In genomic region chrX:123756320-123756719, GRCh38 we compare ENCODE assay signal across 16 cellular contexts. TPM values are rescaled to one million over a fixed set of nuclear protein-coding genes. Genes with fewer than 3 reads are reported as not detected.
DNase-seq lines count a peak whose midpoint lies in the region; ATAC-seq and TF ChIP-seq lines count a peak whose summit lies in the region.
"Had no signal": no experiment of that assay in that cellular context is flagged by ENCODE, and none has a peak within 500 bp of the region (broad histone marks: within the 10 kb centered on the region; RNA-seq: fewer than 3 reads in every experiment).

No MANE protein-coding gene starts in this region.

- no peak overlapping the region for H3T11ph ChIP-seq in H9 (ENCODE audit: low read length)

- H4K91ac ChIP-seq in H9 (ENCODE audit: insufficient read length, low read depth, low read length) (no peak overlapping the region), neuronal stem cell (ENCODE audit: low read depth, low read length, poor library complexity) (no peak overlapping the region)

- H3K23ac ChIP-seq in H9 (ENCODE audit: insufficient read length, low read depth, low read length) (no peak overlapping the region), neuronal stem cell (ENCODE audit: low read depth, low read length, poor library complexity) (no peak overlapping the region)

- no peak overlapping the region for H2AFZ ChIP-seq in H9 (ENCODE audit: low read length)
- no peak overlapping the region for H2AFZ ChIP-seq in neuronal stem cell (ENCODE audit: low read length)

- intact Hi-C loops in psoas muscle (cut with DNase I), result no loop called here

- H3K4me3 ChIP-seq in psoas muscle (no peak overlapping the region), neuronal stem cell (ENCODE audit: low read length in 2 of 2) (no peak overlapping the region)

- H2BK5ac ChIP-seq in H9 (ENCODE audit: insufficient read length, low read length), result no peak overlapping the region
- no peak overlapping the region for H2BK5ac ChIP-seq in neuronal stem cell (ENCODE audit: low read length)

- no peak overlapping the region for H3K14ac ChIP-seq in H9 (ENCODE audit: insufficient read depth, low read length)
- H3K14ac ChIP-seq in neuronal stem cell (ENCODE audit: low read length), result no peak overlapping the region

- H2BK15ac ChIP-seq in H9 (ENCODE audit: low read depth, low read length) (no peak overlapping the region), neuronal stem cell (ENCODE audit: low read length) (no peak overlapping the region)

- H2BK120ac ChIP-seq in H9 (ENCODE audit: low read depth, low read length, poor library complexity, severe bottlenecking) (no peak overlapping the region), neuronal stem cell (ENCODE audit: low read depth, low read length) (no peak overlapping the region)

- DNase-seq in AG20443 (ENCODE audit: low spot score), result peak; percentile 57
- DNase-seq in NCI-H82 (lab: John Stamatoyannopoulos, UW), result peak; percentile 75
- peak; percentile 46 for DNase-seq in fibroblast of gingiva (ENCODE audit: low read depth)
- DNase-seq in psoas muscle, result no peak
- DNase-seq in H9, result no peak
- no peak for DNase-seq in HK-2 (ENCODE audit: unreplicated experiment)
- DNase-seq in NCI-H1694 treated with DMSO at 0.1 percent for 48 hours (lab: John Stamatoyannopoulos, UW), result no peak
- DNase-seq in neuronal stem cell (ENCODE audit: low spot score), result no peak
- DNase-seq: activated CD8-positive, alpha-beta memory T cell treated with anti-CD3 and anti-CD28 coated beads for 24 hours; endodermal cell; NCI-H1930; NCI-H446; SHP77 treated with DMSO at 0.1 percent for 48 hours; stimulated activated naive CD8-positive, alpha-beta T cell treated with anti-CD3 and anti-CD28 coated beads, Interleukin-15, amount 100 ng/mL, for 72 hours had no signal

- H2BK12ac ChIP-seq in H9 (ENCODE audit: insufficient read length, low read depth, low read length) (no peak overlapping the region), neuronal stem cell (ENCODE audit: low read length) (no peak overlapping the region)

- no peak overlapping the region for H3K56ac ChIP-seq in H9 (ENCODE audit: insufficient read length, low read depth, low read length)

- H3K4me1 ChIP-seq in psoas muscle (no peaks in the 10 kb centered on the region), H9 (ENCODE audit: insufficient read depth, low read length) (no peaks in the 10 kb centered on the region), neuronal stem cell (ENCODE audit: control insufficient read depth in 2 of 2, insufficient read depth in 1 of 2, low read depth in 1 of 2, low read length in 2 of 2) (no peaks in the 10 kb centered on the region)

- no peaks in the 10 kb centered on the region for H4K20me1 ChIP-seq in H9 (ENCODE audit: control insufficient read depth, insufficient read depth, insufficient read length)

- H3K36me3 ChIP-seq in psoas muscle (ENCODE audit: insufficient read depth in 1 of 2, low read depth in 1 of 2) (no peaks in the 10 kb centered on the region), neuronal stem cell (replicated peaks in 1 of 2; ENCODE audit: control insufficient read depth in 2 of 2, insufficient read depth in 2 of 2, low read length in 2 of 2) (no peaks in the 10 kb centered on the region)

- H3K9me3 Mint-ChIP-seq in H9, result peaks cover 23 to 74% of the 10 kb centered on the region in 2 experiments
- H3K9me3 Mint-ChIP-seq: natural killer cell treated with Interleukin-12 subunit alpha and Interleukin-12 subunit beta and Interleukin-15 and Interleukin-18, amount 100 ng/mL, for 72 hours had no signal

- H3K18ac ChIP-seq in H9 (ENCODE audit: insufficient read length, low read depth, low read length) (no peak overlapping the region), neuronal stem cell (ENCODE audit: low read length) (no peak overlapping the region)

- H3K27ac Mint-ChIP-seq in H9, result no peak overlapping the region
- H3K27ac Mint-ChIP-seq: endodermal cell; natural killer cell treated with Interleukin-12 subunit alpha and Interleukin-12 subunit beta and Interleukin-15 and Interleukin-18, amount 100 ng/mL, for 72 hours; stimulated activated naive CD8-positive, alpha-beta T cell treated with anti-CD3 and anti-CD28 coated beads, Interleukin-15, amount 100 ng/mL, for 72 hours had no signal

- H2BK20ac ChIP-seq in H9 (ENCODE audit: low read depth, low read length, poor library complexity, severe bottlenecking), result no peak overlapping the region

- H3K4me3 Mint-ChIP-seq in H9, result no peak overlapping the region
- H3K4me3 Mint-ChIP-seq: central memory CD8-positive, alpha-beta T cell; endodermal cell; natural killer cell treated with Interleukin-12 subunit alpha and Interleukin-12 subunit beta and Interleukin-15 and Interleukin-18, amount 100 ng/mL, for 72 hours; stimulated activated naive CD8-positive, alpha-beta T cell treated with anti-CD3 and anti-CD28 coated beads, Interleukin-15, amount 100 ng/mL, for 72 hours had no signal

- H3K4me2 ChIP-seq in H9 (ENCODE audit: insufficient read depth, insufficient read length, low read length) (no peak overlapping the region), neuronal stem cell (ENCODE audit: insufficient read depth, low read length, poor library complexity, severe bottlenecking) (no peak overlapping the region)

- H3K79me2 ChIP-seq in H9 (ENCODE audit: insufficient read depth, low read length), result no peaks in the 10 kb centered on the region

- H3K4ac ChIP-seq in H9 (ENCODE audit: low read depth, low read length) (no peak overlapping the region), neuronal stem cell (ENCODE audit: low read length) (no peak overlapping the region)

- H4K5ac ChIP-seq in H9 (ENCODE audit: insufficient read length, low read depth, low read length), result no peak overlapping the region

- H3K9ac ChIP-seq in H9 (ENCODE audit: extremely low read depth, insufficient read length, low read length) (no peak overlapping the region), neuronal stem cell (ENCODE audit: low read depth, low read length, poor library complexity) (no peak overlapping the region)

- no peaks in the 10 kb centered on the region for H3K4me1 Mint-ChIP-seq in H9
- H3K4me1 Mint-ChIP-seq: central memory CD8-positive, alpha-beta T cell; endodermal cell; stimulated activated naive CD8-positive, alpha-beta T cell treated with anti-CD3 and anti-CD28 coated beads, Interleukin-15, amount 100 ng/mL, for 72 hours had no signal

- no peaks in the 10 kb centered on the region for H3K23me2 ChIP-seq in H9 (ENCODE audit: insufficient read length, low read depth, low read length, poor library complexity, severe bottlenecking)

- H3K27ac ChIP-seq in psoas muscle (no peak overlapping the region), H9 (ENCODE audit: insufficient read length, low read depth, low read length) (no peak overlapping the region), neuronal stem cell (replicated peaks; ENCODE audit: low read length) (no peak overlapping the region)

- H3K27me3 Mint-ChIP-seq in H9 (ENCODE audit: low read depth), result no peaks in the 10 kb centered on the region; the same call in 1 of the 2 replicates
- H3K27me3 Mint-ChIP-seq: stimulated activated naive CD8-positive, alpha-beta T cell treated with anti-CD3 and anti-CD28 coated beads, Interleukin-15, amount 100 ng/mL, for 72 hours had no signal

- no peak overlapping the region for H4K8ac ChIP-seq in H9 (replicated peaks; ENCODE audit: insufficient read length, low read depth, low read length)
- no peak overlapping the region for H4K8ac ChIP-seq in neuronal stem cell (ENCODE audit: low read depth, low read length)

- H3K9me3 ChIP-seq in psoas muscle (no peaks in the 10 kb centered on the region), H9 (ENCODE audit: control insufficient read depth, low read depth, low read length) (peaks cover 29% of the 10 kb centered on the region), neuronal stem cell (replicated peaks in 1 of 2; ENCODE audit: control insufficient read depth in 2 of 2, insufficient read depth in 1 of 2, low read depth in 1 of 2, low read length in 2 of 2) (no peaks in the 10 kb centered on the region)

- H2AK5ac ChIP-seq in H9 (ENCODE audit: insufficient read length, low read length) (no peak overlapping the region), neuronal stem cell (ENCODE audit: low read depth, low read length) (no peak overlapping the region)

- TF ChIP-seq CTCF in psoas muscle (IDR thresholded peaks at IDR 0.05) (no peak), H9 (conservative IDR thresholded peaks at IDR 0.05) (no peak)

- peaks cover 4 to 7% (median 6%) of the 10 kb centered on the region in 3 experiments; a peak in 5 of 7 replicates for H3K36me3 Mint-ChIP-seq in H9 (ENCODE audit: insufficient read depth in 1 of 3, low read depth in 3 of 3)
- H3K36me3 Mint-ChIP-seq: natural killer cell treated with Interleukin-12 subunit alpha and Interleukin-12 subunit beta and Interleukin-15 and Interleukin-18, amount 100 ng/mL, for 72 hours had no signal

- H3K79me1 ChIP-seq in H9 (ENCODE audit: insufficient read depth, low read depth, low read length, poor library complexity, severe bottlenecking), result no peaks in the 10 kb centered on the region
- H3K79me1 ChIP-seq in neuronal stem cell (ENCODE audit: low read depth, low read length), result no peaks in the 10 kb centered on the region

- H3K27me3 ChIP-seq in psoas muscle (ENCODE audit: insufficient read depth in 3 of 3, low read length in 2 of 3) (no peaks in the 10 kb centered on the region), H9 (ENCODE audit: insufficient read depth, low read length) (no peaks in the 10 kb centered on the region), neuronal stem cell (ENCODE audit: control insufficient read depth in 3 of 3, insufficient read depth in 3 of 3, low read depth in 1 of 3, low read length in 3 of 3) (no peaks in the 10 kb centered on the region)

- peak in 3 of 4 donors; percentile 44 to 79 (median 67) for ATAC-seq in psoas muscle
- ATAC-seq: natural killer cell treated with Interleukin-12 subunit alpha and Interleukin-12 subunit beta and Interleukin-15 and Interleukin-18, amount 100 ng/mL, for 72 hours; stimulated activated naive CD8-positive, alpha-beta T cell treated with anti-CD3 and anti-CD28 coated beads, Interleukin-15, amount 100 ng/mL, for 72 hours had no signal

RNA-seq across cellular contexts. Expression of gene THOC2, which starts 23.5 kb away (rescaled TPM):
- total RNA-seq in psoas muscle, result 10 to 100 TPM; 19.9 to 25.9 (median 21.3) TPM
- 10 to 100 TPM; 18.5 to 21.6 (median 19.9) TPM for polyA plus RNA-seq in psoas muscle
- total RNA-seq in H9 (2021), result 70.5 and 72.1 TPM in 2 replicates
- polyA plus RNA-seq in neuronal stem cell (2013, experiment 1 of 2), result 89.5 TPM
- polyA plus RNA-seq in neuronal stem cell (2013, experiment 2 of 2), result 92.5 TPM

Comparison
In these comparisons a context has a peak if more than half of its experiments do, and no peak if none do; other contexts are left out.
1. DNase-seq: peak in AG20443 (single experiment), NCI-H82 (single experiment) and fibroblast of gingiva (single experiment); none in psoas muscle (0 of 2), H9 (single experiment), HK-2 (single experiment), NCI-H1694 treated with DMSO at 0.1 percent for 48 hours (single experiment) and neuronal stem cell (single experiment).